In genomic region chr3:166760114-166760513, GRCh38 we compare ENCODE assay signal across 28 cellular contexts.
"Had no signal": no experiment of that assay in that cellular context is flagged by ENCODE, and none has a peak within 500 bp of the region (broad histone marks: within the 10 kb centered on the region; RNA-seq: fewer than 3 reads in every experiment).

No MANE protein-coding gene starts in this region.

- H3K27me3 Mint-ChIP-seq: T-cell had no signal

- H3K27ac Mint-ChIP-seq: T-cell had no signal

- H3K9me3 ChIP-seq: SJSA1 had no signal

- H3K4me1 ChIP-seq: Peyer's patch, SJSA1 had no signal

- H3K36me3 ChIP-seq: Peyer's patch, SJSA1 had no signal

- H3K36me3 Mint-ChIP-seq: T-cell had no signal

- H3K9ac ChIP-seq: KMS-11, SK-N-SH had no signal

- H3K27me3 ChIP-seq: Peyer's patch, SJSA1 had no signal

- ATAC-seq: T-cell had no signal

- H3K27ac ChIP-seq: KMS-11, Peyer's patch, SJSA1 had no signal

- H3K4me3 ChIP-seq: Peyer's patch, SJSA1 had no signal

- H3K4me1 Mint-ChIP-seq: T-cell had no signal

- H3K9me2 ChIP-seq: SK-N-SH had no signal

- H3K4me2 ChIP-seq: KMS-11, SK-N-SH had no signal

- DNase-seq: Karpas-422, MM.1S, MV-4-11, NCI-H1092, NCI-H1105, NCI-H1417 treated with DMSO at 0.1 percent for 48 hours, NCI-H1436 treated with DMSO at 0.1 percent for 48 hours, NCI-H187, NCI-H1930, NCI-H2029 treated with DMSO at 0.1 percent for 48 hours, NCI-H2081 treated with DMSO at 0.1 percent for 48 hours, NCI-H2107, NCI-H2171, NCI-H226, NCI-H446 treated with DMSO at 0.1 percent for 48 hours, NCI-H510A, NCI-H524, NCI-H526, NCI-H748 treated with DMSO at 0.1 percent for 48 hours, NCI-H82, Peyer's patch, Right ventricle myocardium superior, RPMI8226, SHP77 treated with DMSO at 0.1 percent for 48 hours, SK-N-SH, T-cell had no signal

- H3K4me3 Mint-ChIP-seq: T-cell had no signal
